Comparison of ENCODE assay signal across 29 cellular contexts in the genomic region with DNA sequence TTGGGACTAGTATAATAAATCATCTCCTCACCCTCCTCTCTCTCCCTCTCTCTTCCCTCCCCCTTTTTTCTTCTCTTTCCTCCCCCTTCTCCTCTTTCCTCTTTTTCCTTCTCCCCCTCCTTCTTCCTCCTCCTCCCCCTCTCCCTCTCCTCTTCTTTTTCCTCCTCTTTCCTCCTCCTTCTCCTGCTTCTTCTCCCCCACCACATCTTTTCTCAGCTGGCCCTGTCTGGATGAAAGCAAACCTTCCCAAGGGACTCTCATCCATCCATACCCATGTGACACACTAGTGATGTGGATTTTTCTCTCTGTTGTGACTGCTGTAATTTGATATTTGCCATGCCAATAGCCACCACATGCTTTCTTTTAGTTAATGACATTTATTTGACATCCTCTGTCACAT.
DNase-seq lines count a peak whose midpoint lies in the region; ATAC-seq and TF ChIP-seq lines count a peak whose summit lies in the region.
"Had no signal": no experiment of that assay in that cellular context is flagged by ENCODE, and none has a peak within 500 bp of the region (broad histone marks: within the 10 kb centered on the region; RNA-seq: fewer than 3 reads in every experiment).

No MANE protein-coding gene starts in this region.

- H3K27me3 Mint-ChIP-seq in nephron progenitor cell (ENCODE audit: low read depth, poor library complexity), result no peaks in the 10 kb centered on the region
- H3K27me3 Mint-ChIP-seq: activated naive CD4-positive, alpha-beta T cell treated with anti-CD3 and anti-CD28 coated beads, Interleukin-2, amount 10 ng/mL, durations not matched to agents 7 days and 5 days; IgD-negative memory B cell had no signal

- H3K4me3 Mint-ChIP-seq in nephron progenitor cell, result no peak overlapping the region
- H3K4me3 Mint-ChIP-seq: activated B cell treated with CpG ODN at 0.5 μM for 24 hours; activated naive CD4-positive, alpha-beta T cell treated with anti-CD3 and anti-CD28 coated beads, Interleukin-2, amount 10 ng/mL, durations not matched to agents 7 days and 5 days; CD4-positive, alpha-beta T cell; effector memory CD8-positive, alpha-beta T cell; H9; IgD-negative memory B cell had no signal

- H3K4me1 Mint-ChIP-seq in nephron progenitor cell, result peaks cover 58% of the 10 kb centered on the region
- H3K4me1 Mint-ChIP-seq: activated B cell treated with CpG ODN at 0.5 μM for 24 hours; activated naive CD4-positive, alpha-beta T cell treated with anti-CD3 and anti-CD28 coated beads, Interleukin-2, amount 10 ng/mL, durations not matched to agents 7 days and 5 days; IgD-negative memory B cell had no signal

- H3K9me3 Mint-ChIP-seq in nephron progenitor cell, result peaks cover 54% of the 10 kb centered on the region
- H3K9me3 Mint-ChIP-seq: activated B cell treated with CpG ODN at 0.5 μM for 24 hours; activated naive CD4-positive, alpha-beta T cell treated with anti-CD3 and anti-CD28 coated beads, Interleukin-2, amount 10 ng/mL, durations not matched to agents 7 days and 5 days; CD4-positive, alpha-beta T cell; effector memory CD8-positive, alpha-beta T cell had no signal

- H3K36me3 Mint-ChIP-seq in nephron progenitor cell (ENCODE audit: low read depth), result peaks cover 6% of the 10 kb centered on the region
- H3K36me3 Mint-ChIP-seq: activated naive CD4-positive, alpha-beta T cell treated with anti-CD3 and anti-CD28 coated beads, Interleukin-2, amount 10 ng/mL, durations not matched to agents 7 days and 5 days; IgD-negative memory B cell had no signal

- ATAC-seq in GM19463 (IDR thresholded peaks at IDR 0.05; ENCODE audit: unreplicated experiment), result no peak
- ATAC-seq: effector memory CD8-positive, alpha-beta T cell; foreskin keratinocyte; mucosa of descending colon; Panc1 had no signal

- no peak for TF ChIP-seq CTCF in nephron progenitor cell (IDR thresholded peaks at IDR 0.05)

- H3K27ac Mint-ChIP-seq in nephron progenitor cell, result peak overlapping the region; percentile 57
- H3K27ac Mint-ChIP-seq: activated B cell treated with CpG ODN at 0.5 μM for 24 hours; activated naive CD4-positive, alpha-beta T cell treated with anti-CD3 and anti-CD28 coated beads, Interleukin-2, amount 10 ng/mL, durations not matched to agents 7 days and 5 days; CD4-positive, alpha-beta T cell; effector memory CD8-positive, alpha-beta T cell; IgD-negative memory B cell had no signal

- DNase-seq in NCI-H1092 treated with DMSO at 0.1 percent for 48 hours (lab: John Stamatoyannopoulos, UW), result peak; percentile 15
- DNase-seq in NCI-H1092 (lab: John Stamatoyannopoulos, UW), result no peak
- DNase-seq in NCI-H2107 (lab: John Stamatoyannopoulos, UW), result peak; percentile 3
- peak; percentile 84 for DNase-seq in NCI-H82 treated with DMSO at 0.1 percent for 48 hours (lab: John Stamatoyannopoulos, UW; ENCODE audit: unreplicated experiment)
- DNase-seq in nephron progenitor cell, result peak; percentile 16
- no peak for DNase-seq in iPS-NIHi11 (ENCODE audit: low spot score)
- no peak for DNase-seq in ecto neural progenitor cell (ENCODE audit: low spot score)
- DNase-seq: activated B cell treated with CpG ODN at 0.5 μM for 24 hours; activated CD4-positive, alpha-beta T cell treated with anti-CD3 and anti-CD28 coated beads, Interleukin-2, amount 50 U/mL, for 4 hours; activated naive CD4-positive, alpha-beta T cell treated with anti-CD3 and anti-CD28 coated beads, Interleukin-2, amount 10 ng/mL, durations not matched to agents 7 days and 5 days; amniotic stem cell; CD4-positive, alpha-beta T cell; colonic mucosa; DMS79; effector memory CD8-positive, alpha-beta T cell; erythroblast; foreskin keratinocyte; GF-D8; H9; mucosa of descending colon; NCI-H1105; NK-92 treated with Interleukin-12 subunit alpha and Interleukin-12 subunit beta, amount 100 ng/mL, for 24 hours; stimulated activated CD4-positive, alpha-beta T cell treated with anti-CD3 and anti-CD28 coated beads, Interleukin-2, amount 100 ng/mL, for 24 hours; SW 1271; T1000; transverse colon had no signal

Comparison
In these comparisons a context has a peak if more than half of its experiments do, and no peak if none do; other contexts are left out.
1. DNase-seq: peak in NCI-H1092 treated with DMSO at 0.1 percent for 48 hours (single experiment), NCI-H2107 (single experiment), NCI-H82 treated with DMSO at 0.1 percent for 48 hours (single experiment) and nephron progenitor cell (single experiment); none in NCI-H1092 (single experiment), iPS-NIHi11 (single experiment) and ecto neural progenitor cell (single experiment).